In genomic region chr21:32411366-32412161, GRCh38 we compare ENCODE assay signal across 8 cellular contexts. TPM values are rescaled to one million over a fixed set of nuclear protein-coding genes. Genes with fewer than 3 reads are reported as not detected.
DNase-seq lines count a peak whose midpoint lies in the region; ATAC-seq and TF ChIP-seq lines count a peak whose summit lies in the region.

No MANE protein-coding gene starts in this region.

- H3K4me3 ChIP-seq in PC-9: peak overlapping the region; percentile 51

- H3K27me3 ChIP-seq in PC-9 (ENCODE audit: insufficient read depth, low read depth): peaks cover 32% of the 10 kb centered on the region; the same call in 1 of the 2 replicates
- H3K27me3 ChIP-seq in foreskin keratinocyte: no peaks in the 10 kb centered on the region

- no peak overlapping the region for H3K27ac Mint-ChIP-seq in neural crest cell (ENCODE audit: unreplicated experiment)
- H3K27ac Mint-ChIP-seq in stimulated activated naive CD8-positive, alpha-beta T cell treated with anti-CD3 and anti-CD28 coated beads, Interleukin-15, amount 100 ng/mL, for 72 hours: peak overlapping the region; percentile 96 to 99

- no peak for TF ChIP-seq CTCF in PC-9 (conservative IDR thresholded peaks at IDR 0.05)
- no peak for TF ChIP-seq CTCF in foreskin keratinocyte (conservative IDR thresholded peaks at IDR 0.05)
- TF ChIP-seq CTCF in neural crest cell (conservative IDR thresholded peaks at IDR 0.05): no peak

- H3K27ac ChIP-seq in PC-9 (no peak overlapping the region), foreskin keratinocyte (peak overlapping the region; percentile 84)

- POLR2A ChIA-PET in PC-9 (lab: Charles Lee; ENCODE audit: unreplicated experiment): interaction anchor here (0.6 kb wide), 1 partner anchor 206 kb away, joined by 4 read pairs; no protein-coding TSS in a partner anchor

- no peaks in the 10 kb centered on the region for H4K20me1 ChIP-seq in PC-9 (ENCODE audit: insufficient read depth)

- no peaks in the 10 kb centered on the region for H3K36me3 ChIP-seq in PC-9 (ENCODE audit: low read depth)

- H3K4me3 Mint-ChIP-seq in neural crest cell: peak overlapping the region; percentile 81
- peak overlapping the region; percentile 96 to 97 for H3K4me3 Mint-ChIP-seq in stimulated activated naive CD8-positive, alpha-beta T cell treated with anti-CD3 and anti-CD28 coated beads, Interleukin-15, amount 100 ng/mL, for 72 hours

- H3K27me3 Mint-ChIP-seq in neural crest cell (ENCODE audit: low read depth): peaks cover 80% of the 10 kb centered on the region
- H3K27me3 Mint-ChIP-seq in stimulated activated naive CD8-positive, alpha-beta T cell treated with anti-CD3 and anti-CD28 coated beads, Interleukin-15, amount 100 ng/mL, for 72 hours: no peaks in the 10 kb centered on the region

- intact Hi-C loops in PC-9 (cut with micrococcal nuclease; ENCODE audit: unreplicated experiment): loop anchor here (2.0 to 5.0 kb wide), 2 partner anchors 111 to 157 kb away; no protein-coding TSS in a partner anchor

- H3K9me3 Mint-ChIP-seq in neural crest cell: no peaks in the 10 kb centered on the region
- H3K9me3 Mint-ChIP-seq in stimulated activated naive CD8-positive, alpha-beta T cell treated with anti-CD3 and anti-CD28 coated beads, Interleukin-15, amount 100 ng/mL, for 72 hours: no peaks in the 10 kb centered on the region

- H3K4me2 ChIP-seq in PC-9: peak overlapping the region; percentile 77

- H3K4me1 ChIP-seq in PC-9 (replicated peaks; ENCODE audit: insufficient read depth) (no peaks in the 10 kb centered on the region; the same call in 1 of the 2 replicates), foreskin keratinocyte (peaks cover 12% of the 10 kb centered on the region)

- H3K4me1 Mint-ChIP-seq in neural crest cell: peaks cover 30% of the 10 kb centered on the region
- H3K4me1 Mint-ChIP-seq in stimulated activated naive CD8-positive, alpha-beta T cell treated with anti-CD3 and anti-CD28 coated beads, Interleukin-15, amount 100 ng/mL, for 72 hours: peaks cover 73% of the 10 kb centered on the region

- no peaks in the 10 kb centered on the region for H3K36me3 Mint-ChIP-seq in neural crest cell (ENCODE audit: low read depth)

- H3K9me3 ChIP-seq in PC-9 (ENCODE audit: insufficient read depth, low read depth): no peaks in the 10 kb centered on the region

- CTCF ChIA-PET in PC-9 (lab: Charles Lee): interaction anchor here (0.5 kb wide), 1 partner anchor 194 kb away, joined by 7 read pairs; no protein-coding TSS in a partner anchor

- H2AFZ ChIP-seq in PC-9: peak overlapping the region; percentile 67

- H3K79me2 ChIP-seq in PC-9 (ENCODE audit: low read depth): no peaks in the 10 kb centered on the region

- H3K9me2 ChIP-seq in PC-9 (ENCODE audit: insufficient read depth): no peaks in the 10 kb centered on the region

- ATAC-seq in foreskin keratinocyte (peak; percentile 48), GM18519 (IDR thresholded peaks at IDR 0.05; ENCODE audit: low FRiP score, unreplicated experiment) (no peak)
- ATAC-seq in stimulated activated naive CD8-positive, alpha-beta T cell treated with anti-CD3 and anti-CD28 coated beads, Interleukin-15, amount 100 ng/mL, for 72 hours: peak; percentile 69

- no peaks in the 10 kb centered on the region for H3F3A ChIP-seq in PC-9 (ENCODE audit: insufficient read depth, low read depth)

- DNase-seq in GM03348 (ENCODE audit: low spot score) (peak; percentile 81), PC-9 (peak in 1 of 2 experiments; percentile 52), activated gamma-delta T cell (lab: John Stamatoyannopoulos, UW) (peak; percentile 38), foreskin keratinocyte (peak in 1 of 2 donors; percentile 37), neural crest cell (ENCODE audit: low read depth, low spot score) (no peak), AML-193 (lab: John Stamatoyannopoulos, UW) (no peak)
- peak; percentile 64 to 76 for DNase-seq in stimulated activated naive CD8-positive, alpha-beta T cell treated with anti-CD3 and anti-CD28 coated beads, Interleukin-15, amount 100 ng/mL, for 72 hours

- no TSS peak for BruUV-seq in PC-9 (replicated peaks; lab: Mats Ljungman, UMichigan)

RNA-seq across cellular contexts. Expression of gene EVA1C, which starts 0.9 kb away (rescaled TPM):
- total RNA-seq in PC-9 (2021) (3.0 and 3.1 TPM in 2 replicates), foreskin keratinocyte (9.5 and 13.1 TPM in 2 replicates), neural crest cell (not detected in 2 replicates)
- 11.2 and 14.4 TPM in 2 replicates for polyA plus RNA-seq in foreskin keratinocyte

RNA-seq across cellular contexts. Expression of gene URB1, which starts 18.8 kb away (rescaled TPM):
- total RNA-seq in PC-9 (2021): 11.0 TPM in 2 replicates
- total RNA-seq in foreskin keratinocyte: 27.0 and 27.1 TPM in 2 replicates
- polyA plus RNA-seq in foreskin keratinocyte: 5.1 and 5.8 TPM in 2 replicates
- total RNA-seq in neural crest cell: 22.2 and 23.1 TPM in 2 replicates

Comparison
In these comparisons a context has a peak if more than half of its experiments do, and no peak if none do; other contexts are left out.
1. DNase-seq: peak in GM03348 (single experiment), activated gamma-delta T cell (single experiment) and stimulated activated naive CD8-positive, alpha-beta T cell treated with anti-CD3 and anti-CD28 coated beads, Interleukin-15, amount 100 ng/mL, for 72 hours (2 of 2); none in neural crest cell (single experiment) and AML-193 (0 of 2).